ENCODE assay signal across 8 cellular contexts in genomic region chr14:49687942-49688700, GRCh38. TPM values are rescaled to one million over a fixed set of nuclear protein-coding genes. Genes with fewer than 3 reads are reported as not detected.
A peak's percentile ranks its signal among the peaks of the same experiment; 100 is the strongest.
DNase-seq lines count a peak whose midpoint lies in the region; ATAC-seq, FAIRE-seq and TF ChIP-seq lines count a peak whose summit lies in the region.

Gene POLE2, minus strand, starts transcription at chr14:49688214. Its CDS starts 11 bp downstream, at chr14:49688203.

- H3K9me3 ChIP-seq in right atrium auricular region (no peaks in the 10 kb centered on the region), psoas muscle (no peaks in the 10 kb centered on the region)

- DNase-seq in GM12891 (ENCODE audit: insufficient read length, low spot score): peak; percentile 74
- peak; percentile 87 for DNase-seq in NCI-H1092 treated with DMSO at 0.1 percent for 48 hours (lab: John Stamatoyannopoulos, UW)
- DNase-seq in amygdala (lab: John Stamatoyannopoulos, UW): peak in 53 of 56 donors; percentile 2 to 75 (median 39)
- peak; percentile 70 for DNase-seq in right atrium auricular region (ENCODE audit: low spot score)
- peak; percentile 78 to 87 for DNase-seq in psoas muscle

- H3K4me3 ChIP-seq in right atrium auricular region: peak within 1 kb of the TSS; percentile 62 to 78
- peak within 1 kb of the TSS; percentile 70 for H3K4me3 ChIP-seq in psoas muscle
- H3K4me3 ChIP-seq in urinary bladder (ENCODE audit: low read depth, low read length): peak within 1 kb of the TSS; percentile 69

- peak; percentile 95 for FAIRE-seq in GM12891 (lab: Jason Lieb, UNC)

- no peaks in the 10 kb centered on the region for H3K9me3 Mint-ChIP-seq in T-helper 1 cell treated with Interleukin-12 subunit alpha and Interleukin-12 subunit beta and Interleukin-4 antibody, amounts not matched to agents 30 μg/mL and 1 μg/mL, for 36 hours

- H3K27me3 ChIP-seq in right atrium auricular region: no peaks in the 10 kb centered on the region
- no peaks in the 10 kb centered on the region for H3K27me3 ChIP-seq in psoas muscle (ENCODE audit: insufficient read depth in 3 of 3, low read length in 2 of 3)

- peak within 1 kb of the TSS; percentile 85 for H3K4me3 Mint-ChIP-seq in T-helper 1 cell treated with Interleukin-12 subunit alpha and Interleukin-12 subunit beta and Interleukin-4 antibody, amounts not matched to agents 30 μg/mL and 1 μg/mL, for 36 hours

- H3K4me1 Mint-ChIP-seq in T-helper 1 cell treated with Interleukin-12 subunit alpha and Interleukin-12 subunit beta and Interleukin-4 antibody, amounts not matched to agents 30 μg/mL and 1 μg/mL, for 36 hours (ENCODE audit: low read depth): peaks cover 34% of the 10 kb centered on the region

- TF ChIP-seq POLR2A in GM12891 (IDR thresholded peaks at IDR 0.05; ENCODE audit: low read depth, low read length): peak; percentile 59

- peak within 1 kb of the TSS; percentile 82 for H3K27ac Mint-ChIP-seq in T-helper 1 cell treated with Interleukin-12 subunit alpha and Interleukin-12 subunit beta and Interleukin-4 antibody, amounts not matched to agents 30 μg/mL and 1 μg/mL, for 36 hours

- no peaks in the 10 kb centered on the region for H3K27me3 Mint-ChIP-seq in T-helper 1 cell treated with Interleukin-12 subunit alpha and Interleukin-12 subunit beta and Interleukin-4 antibody, amounts not matched to agents 30 μg/mL and 1 μg/mL, for 36 hours (ENCODE audit: low read depth)

- H3K27ac ChIP-seq in right atrium auricular region (peak within 1 kb of the TSS; percentile 74 to 82), psoas muscle (peak within 1 kb of the TSS; percentile 86), urinary bladder (ENCODE audit: low read depth) (peak within 1 kb of the TSS; percentile 44)

- intact Hi-C loops in psoas muscle (cut with DNase I): loop anchor here in 1 of 2 donors (5.0 kb wide), 1 partner anchor 226 kb away; no protein-coding TSS in a partner anchor

- TF ChIP-seq CTCF in right atrium auricular region (IDR thresholded peaks at IDR 0.05) (no peak), psoas muscle (IDR thresholded peaks at IDR 0.05) (no peak)

- peaks cover 0 to 11% of the 10 kb centered on the region in 2 donors for H3K4me1 ChIP-seq in right atrium auricular region
- no peaks in the 10 kb centered on the region for H3K4me1 ChIP-seq in psoas muscle
- no peaks in the 10 kb centered on the region for H3K4me1 ChIP-seq in urinary bladder (ENCODE audit: insufficient read depth)

- no peaks in the 10 kb centered on the region for H3K36me3 Mint-ChIP-seq in T-helper 1 cell treated with Interleukin-12 subunit alpha and Interleukin-12 subunit beta and Interleukin-4 antibody, amounts not matched to agents 30 μg/mL and 1 μg/mL, for 36 hours (ENCODE audit: low read depth)

- peak; percentile 93 for ATAC-seq in HG02610 (IDR thresholded peaks at IDR 0.05; ENCODE audit: unreplicated experiment)
- peak; percentile 85 to 88 (median 86) for ATAC-seq in psoas muscle

- 4 to 5% (median 4%) methylated on average over 58 to 67 of the region's 67 CpGs for WGBS in psoas muscle, 3 donors
- 4% methylated on average over 67 of the region's 67 CpGs for WGBS in urinary bladder

- H3K36me3 ChIP-seq in right atrium auricular region (no peaks in the 10 kb centered on the region), psoas muscle (ENCODE audit: insufficient read depth in 1 of 2, low read depth in 1 of 2) (no peaks in the 10 kb centered on the region), urinary bladder (ENCODE audit: insufficient read depth) (no peaks in the 10 kb centered on the region)

TF ChIP-seq in GM12891, 5 proteins besides CTCF, POLR2A, EP300 and RAD21:
- TF ChIP-seq POU2F2 (IDR thresholded peaks at IDR 0.05; ENCODE audit: low read depth, low read length) (0 out of 2 replicates have a peak, but pooled peaks have one; percentile 30), PAX5 (IDR thresholded peaks at IDR 0.05; ENCODE audit: insufficient read depth, low read length, severe bottlenecking) (no peak), TAF1 (IDR thresholded peaks at IDR 0.05; ENCODE audit: low read depth, low read length) (peak; percentile 74), POLR2AphosphoS5 (IDR thresholded peaks at IDR 0.05; ENCODE audit: low read depth, low read length) (peak; percentile 38; the same call in 1 of the 2 replicates), SPI1 (IDR thresholded peaks at IDR 0.05; ENCODE audit: low read depth, low read length) (no peak)

RNA-seq across cellular contexts. Expression of gene POLE2, which starts in this region (rescaled TPM):
- 11.9 TPM for polyA plus RNA-seq in GM12891 (2012; ENCODE audit: low read depth, missing spikeins)
- total RNA-seq in right atrium auricular region (1 to 10 TPM in 1 of 2 donors, not detected in 1; 2.3 TPM), psoas muscle (1 to 10 TPM in 1 of 4 donors, under 1 TPM in 2, not detected in 1; 0.46 to 1.0 (median 0.96) TPM), urinary bladder (25.5 TPM)
- polyA plus RNA-seq in psoas muscle (1 to 10 TPM in 1 of 3 donors, under 1 TPM in 2; 0.46 to 2.3 (median 0.48) TPM), urinary bladder (3.2 TPM)

Comparison
In these comparisons a context has a peak if more than half of its experiments do, and no peak if none do; other contexts are left out.
1. Peak in every context shown above with its lines: DNase-seq, ATAC-seq, H3K4me3 ChIP-seq and H3K27ac ChIP-seq.